1 cellular context compared by ENCODE assay signal in genomic region chr2:226031078-226031937, GRCh38.
TF ChIP-seq lines count a peak whose summit lies in the region.

No MANE protein-coding gene starts in this region.

TF ChIP-seq in HepG2, 621 proteins besides CTCF, POLR2A, EP300 and RAD21 (continued from another document and continues in another):
- TF ChIP-seq KDM6A (CRISPR knock-in tag; IDR thresholded peaks at IDR 0.05; ENCODE audit: low read depth) (peak; percentile 3; the same call in 1 of the 2 replicates), THYN1 (CRISPR knock-in tag; IDR thresholded peaks at IDR 0.05; ENCODE audit: borderline replicate concordance, low read depth) (no peak), AHR (CRISPR knock-in tag; IDR thresholded peaks at IDR 0.05) (no peak; the same call in 1 of the 2 replicates), ZMAT3 (CRISPR knock-in tag; conservative IDR thresholded peaks at IDR 0.05) (0 out of 2 replicates have a peak, but pooled peaks have one; percentile 43), MIER2 (CRISPR knock-in tag; IDR thresholded peaks at IDR 0.05) (no peak), RBFOX2 (IDR thresholded peaks at IDR 0.05; ENCODE audit: low read depth, low read length) (peak; percentile 89), ZNF883 (CRISPR knock-in tag; IDR thresholded peaks at IDR 0.05; ENCODE audit: not compliant biosample characterization) (peak; percentile 72), KLF9 (CRISPR knock-in tag; IDR thresholded peaks at IDR 0.05; ENCODE audit: low read depth) (no peak), KDM5A (IDR thresholded peaks at IDR 0.05; ENCODE audit: borderline replicate concordance, low read length) (no peak), ZNF235 (CRISPR knock-in tag; IDR thresholded peaks at IDR 0.05; ENCODE audit: borderline replicate concordance) (no peak), ZNF296 (CRISPR knock-in tag; conservative IDR thresholded peaks at IDR 0.05) (no peak), ETV6 (CRISPR knock-in tag; conservative IDR thresholded peaks at IDR 0.05) (no peak), ZNF709 (CRISPR knock-in tag; IDR thresholded peaks at IDR 0.05) (0 out of 2 replicates have a peak, but pooled peaks have one; percentile 16), AKNA (CRISPR knock-in tag; IDR thresholded peaks at IDR 0.05; ENCODE audit: borderline replicate concordance) (no peak), SP140L (CRISPR knock-in tag; IDR thresholded peaks at IDR 0.05; ENCODE audit: borderline replicate concordance) (0 out of 2 replicates have a peak, but pooled peaks have one; percentile 19), ZNF550 (CRISPR knock-in tag; IDR thresholded peaks at IDR 0.05; ENCODE audit: borderline replicate concordance) (no peak), ZNF572 (CRISPR knock-in tag; IDR thresholded peaks at IDR 0.05) (0 out of 2 replicates have a peak, but pooled peaks have one; percentile 15), ZNF280B (CRISPR knock-in tag; IDR thresholded peaks at IDR 0.05; ENCODE audit: borderline replicate concordance) (peak; percentile 96), ZNF20 (CRISPR knock-in tag; IDR thresholded peaks at IDR 0.05) (no peak), ZFY (CRISPR knock-in tag; IDR thresholded peaks at IDR 0.05) (peak; percentile 59; the same call in 1 of the 2 replicates), DRAP1 (CRISPR knock-in tag; IDR thresholded peaks at IDR 0.05) (peak; percentile 77), EZH2 (conservative IDR thresholded peaks at IDR 0.05; ENCODE audit: low read depth, low read length) (no peak), ZNF232 (CRISPR knock-in tag; IDR thresholded peaks at IDR 0.05; ENCODE audit: borderline replicate concordance) (peak; percentile 89), CENPX (CRISPR knock-in tag; IDR thresholded peaks at IDR 0.05) (no peak), RARA (CRISPR knock-in tag; IDR thresholded peaks at IDR 0.05) (peak; percentile 37), ZNF576 (CRISPR knock-in tag; IDR thresholded peaks at IDR 0.05) (no peak), TEAD3 (CRISPR knock-in tag; optimal IDR thresholded peaks at IDR 0.05; ENCODE audit: borderline replicate concordance) (peak; percentile 72), NAIF1 (CRISPR knock-in tag; IDR thresholded peaks at IDR 0.05; ENCODE audit: borderline replicate concordance) (peak; percentile 90), TAF15 (IDR thresholded peaks at IDR 0.05; ENCODE audit: low read depth, low read length, poor library complexity, severe bottlenecking) (peak; percentile 59), AKAP8 (CRISPR knock-in tag; IDR thresholded peaks at IDR 0.05) (no peak), SP4 (CRISPR knock-in tag; IDR thresholded peaks at IDR 0.05) (no peak), ZNF362 (CRISPR knock-in tag; IDR thresholded peaks at IDR 0.05; ENCODE audit: borderline replicate concordance) (no peak; the same call in 1 of the 2 replicates), HES4 (CRISPR knock-in tag; IDR thresholded peaks at IDR 0.05; ENCODE audit: borderline replicate concordance) (no peak; the same call in 1 of the 2 replicates), SIN3A (IDR thresholded peaks at IDR 0.05; ENCODE audit: borderline replicate concordance, low read depth, low read length) (0 out of 2 replicates have a peak, but pooled peaks have one; percentile 44), SP5 (CRISPR knock-in tag; IDR thresholded peaks at IDR 0.05; ENCODE audit: borderline replicate concordance, low read depth) (0 out of 2 replicates have a peak, but pooled peaks have one; percentile 5), DR1 (CRISPR knock-in tag; IDR thresholded peaks at IDR 0.05) (peak; percentile 76; the same call in 1 of the 2 replicates)
- TF ChIP-seq, protein P1, sequence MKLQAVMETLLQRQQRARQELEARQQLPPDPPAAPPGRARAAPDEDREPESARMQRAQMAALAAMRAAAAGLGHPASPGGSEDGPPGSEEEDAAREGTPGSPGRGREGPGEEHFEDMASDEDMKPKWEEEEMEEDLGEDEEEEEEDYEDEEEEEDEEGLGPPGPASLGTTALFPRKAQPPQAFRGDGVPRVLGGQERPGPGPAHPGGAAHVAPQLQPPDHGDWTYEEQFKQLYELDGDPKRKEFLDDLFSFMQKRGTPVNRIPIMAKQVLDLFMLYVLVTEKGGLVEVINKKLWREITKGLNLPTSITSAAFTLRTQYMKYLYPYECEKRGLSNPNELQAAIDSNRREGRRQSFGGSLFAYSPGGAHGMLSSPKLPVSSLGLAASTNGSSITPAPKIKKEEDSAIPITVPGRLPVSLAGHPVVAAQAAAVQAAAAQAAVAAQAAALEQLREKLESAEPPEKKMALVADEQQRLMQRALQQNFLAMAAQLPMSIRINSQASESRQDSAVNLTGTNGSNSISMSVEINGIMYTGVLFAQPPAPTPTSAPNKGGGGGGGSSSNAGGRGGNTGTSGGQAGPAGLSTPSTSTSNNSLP (IDR thresholded peaks at IDR 0.05; ENCODE audit: low read depth, low read length), result peak; percentile 48; the same call in 1 of the 2 replicates
- TF ChIP-seq, protein P2, sequence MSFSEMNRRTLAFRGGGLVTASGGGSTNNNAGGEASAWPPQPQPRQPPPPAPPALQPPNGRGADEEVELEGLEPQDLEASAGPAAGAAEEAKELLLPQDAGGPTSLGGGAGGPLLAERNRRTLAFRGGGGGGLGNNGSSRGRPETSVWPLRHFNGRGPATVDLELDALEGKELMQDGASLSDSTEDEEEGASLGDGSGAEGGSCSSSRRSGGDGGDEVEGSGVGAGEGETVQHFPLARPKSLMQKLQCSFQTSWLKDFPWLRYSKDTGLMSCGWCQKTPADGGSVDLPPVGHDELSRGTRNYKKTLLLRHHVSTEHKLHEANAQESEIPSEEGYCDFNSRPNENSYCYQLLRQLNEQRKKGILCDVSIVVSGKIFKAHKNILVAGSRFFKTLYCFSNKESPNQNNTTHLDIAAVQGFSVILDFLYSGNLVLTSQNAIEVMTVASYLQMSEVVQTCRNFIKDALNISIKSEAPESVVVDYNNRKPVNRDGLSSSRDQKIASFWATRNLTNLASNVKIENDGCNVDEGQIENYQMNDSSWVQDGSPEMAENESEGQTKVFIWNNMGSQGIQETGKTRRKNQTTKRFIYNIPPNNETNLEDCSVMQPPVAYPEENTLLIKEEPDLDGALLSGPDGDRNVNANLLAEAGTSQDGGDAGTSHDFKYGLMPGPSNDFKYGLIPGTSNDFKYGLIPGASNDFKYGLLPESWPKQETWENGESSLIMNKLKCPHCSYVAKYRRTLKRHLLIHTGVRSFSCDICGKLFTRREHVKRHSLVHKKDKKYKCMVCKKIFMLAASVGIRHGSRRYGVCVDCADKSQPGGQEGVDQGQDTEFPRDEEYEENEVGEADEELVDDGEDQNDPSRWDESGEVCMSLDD (CRISPR knock-in tag; IDR thresholded peaks at IDR 0.05; ENCODE audit: borderline replicate concordance), result peak; percentile 24; the same call in 1 of the 2 replicates
- TF ChIP-seq, protein P3, sequence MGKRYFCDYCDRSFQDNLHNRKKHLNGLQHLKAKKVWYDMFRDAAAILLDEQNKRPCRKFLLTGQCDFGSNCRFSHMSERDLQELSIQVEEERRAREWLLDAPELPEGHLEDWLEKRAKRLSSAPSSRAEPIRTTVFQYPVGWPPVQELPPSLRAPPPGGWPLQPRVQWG (CRISPR knock-in tag; IDR thresholded peaks at IDR 0.05; ENCODE audit: borderline replicate concordance, low read depth), result no peak
- TF ChIP-seq, protein P4, sequence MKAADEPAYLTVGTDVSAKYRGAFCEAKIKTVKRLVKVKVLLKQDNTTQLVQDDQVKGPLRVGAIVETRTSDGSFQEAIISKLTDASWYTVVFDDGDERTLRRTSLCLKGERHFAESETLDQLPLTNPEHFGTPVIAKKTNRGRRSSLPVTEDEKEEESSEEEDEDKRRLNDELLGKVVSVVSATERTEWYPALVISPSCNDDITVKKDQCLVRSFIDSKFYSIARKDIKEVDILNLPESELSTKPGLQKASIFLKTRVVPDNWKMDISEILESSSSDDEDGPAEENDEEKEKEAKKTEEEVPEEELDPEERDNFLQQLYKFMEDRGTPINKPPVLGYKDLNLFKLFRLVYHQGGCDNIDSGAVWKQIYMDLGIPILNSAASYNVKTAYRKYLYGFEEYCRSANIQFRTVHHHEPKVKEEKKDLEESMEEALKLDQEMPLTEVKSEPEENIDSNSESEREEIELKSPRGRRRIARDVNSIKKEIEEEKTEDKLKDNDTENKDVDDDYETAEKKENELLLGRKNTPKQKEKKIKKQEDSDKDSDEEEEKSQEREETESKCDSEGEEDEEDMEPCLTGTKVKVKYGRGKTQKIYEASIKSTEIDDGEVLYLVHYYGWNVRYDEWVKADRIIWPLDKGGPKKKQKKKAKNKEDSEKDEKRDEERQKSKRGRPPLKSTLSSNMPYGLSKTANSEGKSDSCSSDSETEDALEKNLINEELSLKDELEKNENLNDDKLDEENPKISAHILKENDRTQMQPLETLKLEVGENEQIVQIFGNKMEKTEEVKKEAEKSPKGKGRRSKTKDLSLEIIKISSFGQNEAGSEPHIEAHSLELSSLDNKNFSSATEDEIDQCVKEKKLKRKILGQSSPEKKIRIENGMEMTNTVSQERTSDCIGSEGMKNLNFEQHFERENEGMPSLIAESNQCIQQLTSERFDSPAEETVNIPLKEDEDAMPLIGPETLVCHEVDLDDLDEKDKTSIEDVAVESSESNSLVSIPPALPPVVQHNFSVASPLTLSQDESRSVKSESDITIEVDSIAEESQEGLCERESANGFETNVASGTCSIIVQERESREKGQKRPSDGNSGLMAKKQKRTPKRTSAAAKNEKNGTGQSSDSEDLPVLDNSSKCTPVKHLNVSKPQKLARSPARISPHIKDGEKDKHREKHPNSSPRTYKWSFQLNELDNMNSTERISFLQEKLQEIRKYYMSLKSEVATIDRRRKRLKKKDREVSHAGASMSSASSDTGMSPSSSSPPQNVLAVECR (CRISPR knock-in tag; IDR thresholded peaks at IDR 0.05; ENCODE audit: borderline replicate concordance), result peak; percentile 68; the same call in 1 of the 2 replicates
- TF ChIP-seq, protein P5, sequence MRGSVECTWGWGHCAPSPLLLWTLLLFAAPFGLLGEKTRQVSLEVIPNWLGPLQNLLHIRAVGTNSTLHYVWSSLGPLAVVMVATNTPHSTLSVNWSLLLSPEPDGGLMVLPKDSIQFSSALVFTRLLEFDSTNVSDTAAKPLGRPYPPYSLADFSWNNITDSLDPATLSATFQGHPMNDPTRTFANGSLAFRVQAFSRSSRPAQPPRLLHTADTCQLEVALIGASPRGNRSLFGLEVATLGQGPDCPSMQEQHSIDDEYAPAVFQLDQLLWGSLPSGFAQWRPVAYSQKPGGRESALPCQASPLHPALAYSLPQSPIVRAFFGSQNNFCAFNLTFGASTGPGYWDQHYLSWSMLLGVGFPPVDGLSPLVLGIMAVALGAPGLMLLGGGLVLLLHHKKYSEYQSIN (CRISPR knock-in tag; IDR thresholded peaks at IDR 0.05; ENCODE audit: borderline replicate concordance), result no peak
